8 cellular contexts compared by ENCODE assay signal in the genomic region with DNA sequence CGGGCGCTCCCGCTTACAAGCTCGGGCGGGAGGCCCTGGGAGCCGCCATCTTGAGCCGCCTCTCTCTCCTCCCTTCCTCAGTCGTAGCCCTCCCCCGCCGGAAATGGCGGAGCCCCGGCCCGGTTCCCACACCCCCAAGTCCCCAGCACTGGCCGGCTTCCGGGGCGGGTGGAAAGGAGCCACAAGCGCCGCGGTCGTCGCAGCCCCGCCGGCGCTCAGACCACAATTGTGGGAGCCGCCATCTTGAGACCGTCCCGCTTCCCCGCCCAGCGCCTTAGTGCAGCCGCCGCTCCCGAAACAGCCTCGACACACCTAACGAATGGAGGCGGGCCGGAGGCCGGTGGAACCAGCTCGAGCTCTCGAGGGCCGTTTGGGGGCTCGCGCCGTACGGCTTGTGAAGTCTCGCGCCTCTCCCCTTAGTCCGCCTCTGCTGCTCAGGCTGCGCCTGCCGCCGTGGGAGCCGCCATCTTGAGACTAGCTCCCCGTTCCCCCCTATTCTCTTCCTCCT. TPM values are rescaled to one million over a fixed set of nuclear protein-coding genes. Genes with fewer than 3 reads are reported as not detected.
A peak's percentile ranks its signal among the peaks of the same experiment; 100 is the strongest.
DNase-seq lines count a peak whose midpoint lies in the region; ATAC-seq and TF ChIP-seq lines count a peak whose summit lies in the region.

No MANE protein-coding gene starts in this region.

- POLR2A ChIA-PET in T-cell (lab: Charles Lee): interaction anchor here in 1 of 2 donors (0.7 kb wide), 2 partner anchors 249 to 582 kb away, joined by 3 read pairs; no protein-coding TSS in a partner anchor

- no peaks in the 10 kb centered on the region for H3K9me3 Mint-ChIP-seq in HFFc6
- no peaks in the 10 kb centered on the region for H3K9me3 Mint-ChIP-seq in T-cell

- H3K4me1 Mint-ChIP-seq in HFFc6 (ENCODE audit: low read depth) (peaks cover 37% of the 10 kb centered on the region), T-cell (peaks cover 50 to 57% (median 52%) of the 10 kb centered on the region in 3 donors)

- H3K27me3 ChIP-seq in left ventricle myocardium inferior (ENCODE audit: low read depth) (no peaks in the 10 kb centered on the region), psoas muscle (ENCODE audit: insufficient read depth in 3 of 3, low read length in 2 of 3) (no peaks in the 10 kb centered on the region)

- DNase-seq in GM04504 (ENCODE audit: low read depth): peak; percentile 84
- peak; percentile 77 for DNase-seq in HFFc6
- DNase-seq in NCI-H1092 treated with DMSO at 0.1 percent for 48 hours (lab: John Stamatoyannopoulos, UW): peak; percentile 82
- peak; percentile 78 to 92 (median 84) for DNase-seq in T-cell
- peak; percentile 84 for DNase-seq in amniotic epithelial cell (ENCODE audit: low read depth)
- peak; percentile 88 for DNase-seq in left ventricle myocardium inferior
- peak; percentile 93 to 98 for DNase-seq in psoas muscle

- CTCF ChIA-PET in T-cell (lab: Charles Lee): interaction anchor here in 1 of 2 donors (1.4 kb wide), 2 partner anchors 10 to 43 kb away, joined by 4 to 6 read pairs; no protein-coding TSS in a partner anchor

- peaks cover 55% of the 10 kb centered on the region for H3K4me1 ChIP-seq in left ventricle myocardium inferior
- peaks cover 45% of the 10 kb centered on the region for H3K4me1 ChIP-seq in psoas muscle
- H3K4me1 ChIP-seq in urinary bladder (ENCODE audit: insufficient read depth): peaks cover 1% of the 10 kb centered on the region

- H3K9me3 ChIP-seq in left ventricle myocardium inferior (replicated peaks) (no peaks in the 10 kb centered on the region), psoas muscle (no peaks in the 10 kb centered on the region)

- H3K36me3 Mint-ChIP-seq in HFFc6 (ENCODE audit: low read depth): peaks cover 13% of the 10 kb centered on the region
- no peaks in the 10 kb centered on the region for H3K36me3 Mint-ChIP-seq in T-cell

- H3K36me3 ChIP-seq in left ventricle myocardium inferior (no peaks in the 10 kb centered on the region), psoas muscle (ENCODE audit: insufficient read depth in 1 of 2, low read depth in 1 of 2) (no peaks in the 10 kb centered on the region), urinary bladder (ENCODE audit: insufficient read depth) (no peaks in the 10 kb centered on the region)

- TF ChIP-seq CTCF in HFFc6 (IDR thresholded peaks at IDR 0.05): no peak
- TF ChIP-seq CTCF in left ventricle myocardium inferior (IDR thresholded peaks at IDR 0.05; ENCODE audit: borderline replicate concordance): no peak
- TF ChIP-seq CTCF in psoas muscle (IDR thresholded peaks at IDR 0.05): no peak

- H3K4me3 ChIP-seq in left ventricle myocardium inferior (peak overlapping the region; percentile 83), psoas muscle (peak overlapping the region; percentile 80), urinary bladder (ENCODE audit: low read depth, low read length) (peak overlapping the region; percentile 80)

- H3K4me3 Mint-ChIP-seq in HFFc6 (peak overlapping the region; percentile 99), T-cell (peak overlapping the region; percentile 88 to 100 (median 100))

- H3K27ac ChIP-seq in left ventricle myocardium inferior (replicated peaks): peak overlapping the region; percentile 99
- H3K27ac ChIP-seq in psoas muscle: peak overlapping the region; percentile 97
- peak overlapping the region; percentile 99 for H3K27ac ChIP-seq in urinary bladder (ENCODE audit: low read depth)

- intact Hi-C loops in left ventricle myocardium inferior (cut with micrococcal nuclease) (no loop called here), psoas muscle (cut with DNase I) (loop anchor here in 1 of 2 donors (5.0 kb wide), 1 partner anchor 41 kb away; no protein-coding TSS in a partner anchor)

- ATAC-seq in T-cell (replicated peaks in 1 of 4) (peak; percentile 41 to 58 (median 49)), psoas muscle (peak; percentile 68 to 77 (median 72))

- WGBS in psoas muscle, 3 donors: 0 to 4% (median 0%) methylated on average over 15 to 52 of the region's 52 CpGs
- WGBS in urinary bladder: under 1% methylated on average over 52 of the region's 52 CpGs

- H3K27me3 Mint-ChIP-seq in HFFc6 (ENCODE audit: insufficient read depth) (peaks cover 2% of the 10 kb centered on the region), T-cell (no peaks in the 10 kb centered on the region)

- H3K27ac Mint-ChIP-seq in HFFc6 (peak overlapping the region; percentile 100), T-cell (peak overlapping the region; percentile 100)

RNA-seq across cellular contexts. Expression of a gene that starts 0.4 kb away (rescaled TPM):
- 10 to 100 TPM; 52.1 to 62.1 (median 59.0) TPM for total RNA-seq in HFFc6 (2021; fragmentation: NEBNext Ultra II Directional; extraction: Animal tissue kit (Norgen Biotek cat#: 25700))
- 10 to 100 TPM; 67.1 to 73.4 (median 69.2) TPM for total RNA-seq in T-cell
- 28.4 TPM for total RNA-seq in left ventricle myocardium inferior
- 10 to 100 TPM; 29.8 to 50.1 (median 40.0) TPM for total RNA-seq in psoas muscle
- 10 to 100 TPM; 15.1 to 46.5 (median 25.8) TPM for polyA plus RNA-seq in psoas muscle
- 15.4 TPM for total RNA-seq in urinary bladder
- 35.2 TPM for polyA plus RNA-seq in urinary bladder

RNA-seq across cellular contexts. Expression of a gene that starts 1.4 kb away (rescaled TPM):
- 1 to 10 TPM; 3.1 to 8.0 (median 5.7) TPM for total RNA-seq in HFFc6 (2021; fragmentation: NEBNext Ultra II Directional; extraction: Animal tissue kit (Norgen Biotek cat#: 25700))
- 10 to 100 TPM in 3 of 5 donors, 1 to 10 TPM in 2; 4.0 to 16.9 (median 14.1) TPM for total RNA-seq in T-cell
- total RNA-seq in left ventricle myocardium inferior: 6.4 TPM
- total RNA-seq in psoas muscle: 1 to 10 TPM; 3.2 to 7.8 (median 6.8) TPM
- polyA plus RNA-seq in psoas muscle: 1 to 10 TPM; 2.2 to 6.7 (median 5.2) TPM
- total RNA-seq in urinary bladder: 2.3 TPM
- 13.6 TPM for polyA plus RNA-seq in urinary bladder

RNA-seq across cellular contexts. Expression of a gene that starts 26.7 kb away (rescaled TPM):
- under 1 TPM in 4 of 6 experiments, not detected in 2; 0.23 to 0.75 (median 0.40) TPM for total RNA-seq in HFFc6 (2021; fragmentation: NEBNext Ultra II Directional; extraction: Animal tissue kit (Norgen Biotek cat#: 25700))
- total RNA-seq in T-cell (10 to 100 TPM; 10.2 to 23.5 (median 19.5) TPM), left ventricle myocardium inferior (7.5 TPM), psoas muscle (1 to 10 TPM; 2.9 to 4.4 (median 3.6) TPM), urinary bladder (4.4 TPM)
- polyA plus RNA-seq in psoas muscle (1 to 10 TPM in 2 of 3 donors, under 1 TPM in 1; 0.97 to 1.9 (median 1.4) TPM), urinary bladder (12.1 TPM)

RNA-seq across cellular contexts. Expression of a gene that starts 36.3 kb away (rescaled TPM):
- 100 to 1,000 TPM; 130 to 160 (median 146) TPM for total RNA-seq in HFFc6 (2021; fragmentation: NEBNext Ultra II Directional; extraction: Animal tissue kit (Norgen Biotek cat#: 25700))
- total RNA-seq in T-cell (10 to 100 TPM; 53.3 to 98.2 (median 80.0) TPM), left ventricle myocardium inferior (67.1 TPM), psoas muscle (100 to 1,000 TPM; 105 to 166 (median 115) TPM), urinary bladder (24.7 TPM)
- polyA plus RNA-seq in psoas muscle (100 to 1,000 TPM; 168 to 203 (median 193) TPM), urinary bladder (139 TPM)

RNA-seq across cellular contexts. Expression of a gene that starts 45.1 kb away (rescaled TPM):
- under 1 TPM; 0.18 to 0.63 (median 0.48) TPM for total RNA-seq in HFFc6 (2021; fragmentation: NEBNext Ultra II Directional; extraction: Animal tissue kit (Norgen Biotek cat#: 25700))
- 100 to 1,000 TPM; 420 to 485 (median 468) TPM for total RNA-seq in T-cell
- total RNA-seq in left ventricle myocardium inferior: 10.0 TPM
- 1 to 10 TPM; 5.1 to 8.0 (median 6.4) TPM for total RNA-seq in psoas muscle
- polyA plus RNA-seq in psoas muscle: 1 to 10 TPM; 5.8 to 7.6 (median 6.8) TPM
- 11.6 TPM for total RNA-seq in urinary bladder
- polyA plus RNA-seq in urinary bladder: 28.4 TPM

Comparison
In these comparisons a context has a peak if more than half of its experiments do, and no peak if none do; other contexts are left out.
1. Peak in every context shown above with its lines: DNase-seq, ATAC-seq, H3K4me3 ChIP-seq and H3K27ac ChIP-seq.